Comparison of ENCODE assay signal across 19 cellular contexts in genomic region chr10:32187686-32188085, GRCh38.
A peak's percentile ranks its signal among the peaks of the same experiment; 100 is the strongest.
DNase-seq lines count a peak whose midpoint lies in the region; ATAC-seq and TF ChIP-seq lines count a peak whose summit lies in the region.
"Had no signal": no experiment of that assay in that cellular context is flagged by ENCODE, and none has a peak within 500 bp of the region (broad histone marks: within the 10 kb centered on the region; RNA-seq: fewer than 3 reads in every experiment).

No MANE protein-coding gene starts in this region.

- no peak overlapping the region for H3K27ac ChIP-seq in GM23338 (ENCODE audit: low read depth)
- no peak overlapping the region for H3K27ac ChIP-seq in OCI-LY7 (ENCODE audit: low read depth, low read length, poor library complexity, severe bottlenecking)
- no peak overlapping the region for H3K27ac ChIP-seq in spleen
- H3K27ac ChIP-seq: A549, GM23248 had no signal

- H3K36me3 ChIP-seq in GM23338 (ENCODE audit: insufficient read depth): no peaks in the 10 kb centered on the region
- no peaks in the 10 kb centered on the region for H3K36me3 ChIP-seq in OCI-LY7 (ENCODE audit: insufficient read depth, low read length)
- H3K36me3 ChIP-seq in spleen: no peaks in the 10 kb centered on the region

- H3K27me3 Mint-ChIP-seq in GM23338 (ENCODE audit: insufficient read depth, low read depth, poor library complexity): no peaks in the 10 kb centered on the region
- peaks cover 5% of the 10 kb centered on the region for H3K27me3 Mint-ChIP-seq in dendritic cell treated with granulocyte-macrophage colony-stimulating factor and Interleukin-4, amounts not matched to agents 40 ng/mL and 50 ng/mL, for 4 days
- H3K27me3 Mint-ChIP-seq: CD4-positive, alpha-beta memory T cell had no signal

- no peaks in the 10 kb centered on the region for H3K9me3 ChIP-seq in OCI-LY7 (ENCODE audit: low read length)
- no peaks in the 10 kb centered on the region for H3K9me3 ChIP-seq in spleen
- H3K9me3 ChIP-seq: A549 had no signal

- H3K9me2 ChIP-seq in GM23338 (ENCODE audit: insufficient read depth) (peaks cover 4% of the 10 kb centered on the region), OCI-LY7 (ENCODE audit: insufficient read depth, low read length) (no peaks in the 10 kb centered on the region)

- no peaks in the 10 kb centered on the region for H3K79me2 ChIP-seq in GM23338 (replicated peaks; ENCODE audit: insufficient read depth)
- no peaks in the 10 kb centered on the region for H3K79me2 ChIP-seq in OCI-LY7 (ENCODE audit: insufficient read depth, low read depth, low read length)

- intact Hi-C loops in OCI-LY7 (cut with micrococcal nuclease; ENCODE audit: unreplicated experiment): no loop called here
- intact Hi-C loops in dendritic cell treated with granulocyte-macrophage colony-stimulating factor and Interleukin-4, amounts not matched to agents 40 ng/mL and 50 ng/mL, for 4 days (cut with micrococcal nuclease): no loop called here
- intact Hi-C loops in spleen (cut with DNase I; ENCODE audit: low total_unique reads): no loop called here

- H3K4me2 ChIP-seq in GM23338: no peak overlapping the region
- H3K4me2 ChIP-seq in OCI-LY7 (ENCODE audit: low read length): no peak overlapping the region; the same call in 1 of the 2 replicates
- H3K4me2 ChIP-seq: A549 had no signal

- POLR2A ChIA-PET in OCI-LY7 (lab: Charles Lee): interaction anchor here (0.6 to 0.7 kb wide), 2 partner anchors 1053 to 1845 kb away, joined by 3 to 6 read pairs; no protein-coding TSS in a partner anchor

- no peaks in the 10 kb centered on the region for H3F3A ChIP-seq in GM23338 (replicated peaks; ENCODE audit: low read depth)

- H2AFZ ChIP-seq in GM23338: peak overlapping the region; percentile 32; the same call in 1 of the 2 replicates
- peak overlapping the region; percentile 77 for H2AFZ ChIP-seq in OCI-LY7 (ENCODE audit: low read length)
- H2AFZ ChIP-seq: GM23248 had no signal

- no peak overlapping the region for H3K4me3 Mint-ChIP-seq in GM23338
- H3K4me3 Mint-ChIP-seq in dendritic cell treated with granulocyte-macrophage colony-stimulating factor and Interleukin-4, amounts not matched to agents 40 ng/mL and 50 ng/mL, for 4 days: no peak overlapping the region
- H3K4me3 Mint-ChIP-seq: CD4-positive, alpha-beta memory T cell; H9 had no signal

- DNase-seq in GM23338 (ENCODE audit: low spot score) (no peak), OCI-LY7 (ENCODE audit: low spot score) (no peak), spleen (no peak), Ammon's horn (ENCODE audit: low spot score) (no peak), superior temporal gyrus (ENCODE audit: extremely low spot score) (no peak)
- DNase-seq: 8988T; ACHN; AML-193; C1 segment of cervical spinal cord; Calu3; CD4-positive, alpha-beta memory T cell; COR-L47; DMS53; DMS79 treated with DMSO at 0.1 percent for 48 hours; GM23248; H9 had no signal

- TF ChIP-seq POLR2A in spleen (IDR thresholded peaks at IDR 0.05): no peak

- no peaks in the 10 kb centered on the region for H3K4me1 Mint-ChIP-seq in GM23338
- H3K4me1 Mint-ChIP-seq in dendritic cell treated with granulocyte-macrophage colony-stimulating factor and Interleukin-4, amounts not matched to agents 40 ng/mL and 50 ng/mL, for 4 days (ENCODE audit: low read depth): peaks cover 25% of the 10 kb centered on the region

- TF ChIP-seq CTCF in GM23338 (conservative IDR thresholded peaks at IDR 0.05; ENCODE audit: low read depth in 2 of 2) (no peak), OCI-LY7 (conservative IDR thresholded peaks at IDR 0.05; ENCODE audit: low read length) (no peak), spleen (IDR thresholded peaks at IDR 0.05 in 8 of 11, conservative IDR thresholded peaks at IDR 0.05 in 3 of 11) (no peak)

- no TSS peak for BruUV-seq in OCI-LY7 (replicated peaks; lab: Mats Ljungman, UMichigan)

- ATAC-seq in GM23338: no peak
- ATAC-seq: A549, HCT116 had no signal

- WGBS in spleen, 5 donors: 76 to 86% (median 81%) methylated on average over 6 of the region's 6 CpGs

- no peak overlapping the region for H3K27ac Mint-ChIP-seq in GM23338
- H3K27ac Mint-ChIP-seq in dendritic cell treated with granulocyte-macrophage colony-stimulating factor and Interleukin-4, amounts not matched to agents 40 ng/mL and 50 ng/mL, for 4 days: peak overlapping the region; percentile 18
- H3K27ac Mint-ChIP-seq: CD4-positive, alpha-beta memory T cell; H9 had no signal

- no peaks in the 10 kb centered on the region for H3K27me3 ChIP-seq in GM23338 (ENCODE audit: insufficient read depth)
- no peaks in the 10 kb centered on the region for H3K27me3 ChIP-seq in spleen (replicated peaks in 1 of 7)

- H3K4me3 ChIP-seq in GM23338 (no peak overlapping the region), OCI-LY7 (ENCODE audit: low read depth, low read length, poor library complexity, severe bottlenecking) (no peak overlapping the region), spleen (no peak overlapping the region)
- H3K4me3 ChIP-seq: A549, GM23248 had no signal

- no peaks in the 10 kb centered on the region for H3K36me3 Mint-ChIP-seq in GM23338 (ENCODE audit: low read depth)
- no peaks in the 10 kb centered on the region for H3K36me3 Mint-ChIP-seq in dendritic cell treated with granulocyte-macrophage colony-stimulating factor and Interleukin-4, amounts not matched to agents 40 ng/mL and 50 ng/mL, for 4 days (ENCODE audit: low read depth)
- H3K36me3 Mint-ChIP-seq: CD4-positive, alpha-beta memory T cell had no signal

- CTCF ChIA-PET in OCI-LY7 (lab: Charles Lee; ENCODE audit: unreplicated experiment): interaction anchor here (0.6 kb wide), 1 partner anchor 21 kb away, joined by 3 read pairs; no protein-coding TSS in a partner anchor

- H3K9me3 Mint-ChIP-seq in GM23338: peaks cover 2% of the 10 kb centered on the region; the same call in 1 of the 3 replicates
- no peaks in the 10 kb centered on the region for H3K9me3 Mint-ChIP-seq in dendritic cell treated with granulocyte-macrophage colony-stimulating factor and Interleukin-4, amounts not matched to agents 40 ng/mL and 50 ng/mL, for 4 days
- H3K9me3 Mint-ChIP-seq: CD4-positive, alpha-beta memory T cell; H9 had no signal

- H3K4me1 ChIP-seq in GM23338 (ENCODE audit: insufficient read depth) (no peaks in the 10 kb centered on the region), OCI-LY7 (ENCODE audit: insufficient read depth, low read length, poor library complexity, severe bottlenecking) (peaks cover 6% of the 10 kb centered on the region), spleen (peaks cover 0 to 19% (median 7%) of the 10 kb centered on the region in 6 donors)

- no peaks in the 10 kb centered on the region for H4K20me1 ChIP-seq in GM23338 (replicated peaks; ENCODE audit: insufficient read depth)
- no peaks in the 10 kb centered on the region for H4K20me1 ChIP-seq in OCI-LY7 (ENCODE audit: insufficient read depth, low read length)

TF ChIP-seq in GM23338, 12 proteins besides CTCF, POLR2A, EP300 and RAD21 (continues in another document):
- TF ChIP-seq JUNB (IDR thresholded peaks at IDR 0.05; ENCODE audit: unreplicated experiment): no peak
- TF ChIP-seq CREB1 (CRISPR knock-in tag; IDR thresholded peaks at IDR 0.05; ENCODE audit: low read depth): no peak
- TF ChIP-seq ZNF114 (CRISPR knock-in tag; IDR thresholded peaks at IDR 0.05): no peak
- TF ChIP-seq EZH2phosphoT487 (IDR thresholded peaks at IDR 0.05; ENCODE audit: unreplicated experiment): no peak
